Comparison of ENCODE assay signal across 1 cellular context in genomic region chr2:215832791-215833190, GRCh38.
TF ChIP-seq lines count a peak whose summit lies in the region.

No MANE protein-coding gene starts in this region.

TF ChIP-seq in K562, 482 proteins besides CTCF, POLR2A, EP300 and RAD21 (continued from another document):
- TF ChIP-seq CBX3 (IDR thresholded peaks at IDR 0.05; ENCODE audit: borderline replicate concordance in 1 of 2, low read length in 2 of 2) (no peak), ZNF592 (IDR thresholded peaks at IDR 0.05) (no peak), TBP (optimal IDR thresholded peaks at IDR 0.05; ENCODE audit: low read depth, low read length) (no peak), ZNF311 (CRISPR knock-in tag; IDR thresholded peaks at IDR 0.05) (no peak), HBP1 (CRISPR knock-in tag; IDR thresholded peaks at IDR 0.05) (no peak), RUNX1 (IDR thresholded peaks at IDR 0.05; ENCODE audit: low read depth) (no peak), ZNF175 (CRISPR knock-in tag; IDR thresholded peaks at IDR 0.05; ENCODE audit: low read depth) (peak; percentile 14; the same call in 1 of the 2 replicates), SUPT5H (IDR thresholded peaks at IDR 0.05) (no peak), CEBPB (tag; IDR thresholded peaks at IDR 0.05) (peak; percentile 24; the same call in 1 of the 2 replicates), E2F3 (CRISPR knock-in tag; IDR thresholded peaks at IDR 0.05) (no peak), CXXC5 (CRISPR knock-in tag; IDR thresholded peaks at IDR 0.05) (0 out of 2 replicates have a peak, but pooled peaks have one; percentile 6), DMBX1 (CRISPR knock-in tag; IDR thresholded peaks at IDR 0.05; ENCODE audit: borderline replicate concordance) (peak; percentile 52), ZNF695 (CRISPR knock-in tag; IDR thresholded peaks at IDR 0.05) (no peak)
- TF ChIP-seq, protein P1, sequence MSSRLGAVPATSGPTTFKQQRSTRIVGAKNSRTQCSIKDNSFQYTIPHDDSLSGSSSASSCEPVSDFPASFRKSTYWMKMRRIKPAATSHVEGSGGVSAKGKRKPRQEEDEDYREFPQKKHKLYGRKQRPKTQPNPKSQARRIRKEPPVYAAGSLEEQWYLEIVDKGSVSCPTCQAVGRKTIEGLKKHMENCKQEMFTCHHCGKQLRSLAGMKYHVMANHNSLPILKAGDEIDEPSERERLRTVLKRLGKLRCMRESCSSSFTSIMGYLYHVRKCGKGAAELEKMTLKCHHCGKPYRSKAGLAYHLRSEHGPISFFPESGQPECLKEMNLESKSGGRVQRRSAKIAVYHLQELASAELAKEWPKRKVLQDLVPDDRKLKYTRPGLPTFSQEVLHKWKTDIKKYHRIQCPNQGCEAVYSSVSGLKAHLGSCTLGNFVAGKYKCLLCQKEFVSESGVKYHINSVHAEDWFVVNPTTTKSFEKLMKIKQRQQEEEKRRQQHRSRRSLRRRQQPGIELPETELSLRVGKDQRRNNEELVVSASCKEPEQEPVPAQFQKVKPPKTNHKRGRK (tag; IDR thresholded peaks at IDR 0.05): no peak
- TF ChIP-seq, protein P2, sequence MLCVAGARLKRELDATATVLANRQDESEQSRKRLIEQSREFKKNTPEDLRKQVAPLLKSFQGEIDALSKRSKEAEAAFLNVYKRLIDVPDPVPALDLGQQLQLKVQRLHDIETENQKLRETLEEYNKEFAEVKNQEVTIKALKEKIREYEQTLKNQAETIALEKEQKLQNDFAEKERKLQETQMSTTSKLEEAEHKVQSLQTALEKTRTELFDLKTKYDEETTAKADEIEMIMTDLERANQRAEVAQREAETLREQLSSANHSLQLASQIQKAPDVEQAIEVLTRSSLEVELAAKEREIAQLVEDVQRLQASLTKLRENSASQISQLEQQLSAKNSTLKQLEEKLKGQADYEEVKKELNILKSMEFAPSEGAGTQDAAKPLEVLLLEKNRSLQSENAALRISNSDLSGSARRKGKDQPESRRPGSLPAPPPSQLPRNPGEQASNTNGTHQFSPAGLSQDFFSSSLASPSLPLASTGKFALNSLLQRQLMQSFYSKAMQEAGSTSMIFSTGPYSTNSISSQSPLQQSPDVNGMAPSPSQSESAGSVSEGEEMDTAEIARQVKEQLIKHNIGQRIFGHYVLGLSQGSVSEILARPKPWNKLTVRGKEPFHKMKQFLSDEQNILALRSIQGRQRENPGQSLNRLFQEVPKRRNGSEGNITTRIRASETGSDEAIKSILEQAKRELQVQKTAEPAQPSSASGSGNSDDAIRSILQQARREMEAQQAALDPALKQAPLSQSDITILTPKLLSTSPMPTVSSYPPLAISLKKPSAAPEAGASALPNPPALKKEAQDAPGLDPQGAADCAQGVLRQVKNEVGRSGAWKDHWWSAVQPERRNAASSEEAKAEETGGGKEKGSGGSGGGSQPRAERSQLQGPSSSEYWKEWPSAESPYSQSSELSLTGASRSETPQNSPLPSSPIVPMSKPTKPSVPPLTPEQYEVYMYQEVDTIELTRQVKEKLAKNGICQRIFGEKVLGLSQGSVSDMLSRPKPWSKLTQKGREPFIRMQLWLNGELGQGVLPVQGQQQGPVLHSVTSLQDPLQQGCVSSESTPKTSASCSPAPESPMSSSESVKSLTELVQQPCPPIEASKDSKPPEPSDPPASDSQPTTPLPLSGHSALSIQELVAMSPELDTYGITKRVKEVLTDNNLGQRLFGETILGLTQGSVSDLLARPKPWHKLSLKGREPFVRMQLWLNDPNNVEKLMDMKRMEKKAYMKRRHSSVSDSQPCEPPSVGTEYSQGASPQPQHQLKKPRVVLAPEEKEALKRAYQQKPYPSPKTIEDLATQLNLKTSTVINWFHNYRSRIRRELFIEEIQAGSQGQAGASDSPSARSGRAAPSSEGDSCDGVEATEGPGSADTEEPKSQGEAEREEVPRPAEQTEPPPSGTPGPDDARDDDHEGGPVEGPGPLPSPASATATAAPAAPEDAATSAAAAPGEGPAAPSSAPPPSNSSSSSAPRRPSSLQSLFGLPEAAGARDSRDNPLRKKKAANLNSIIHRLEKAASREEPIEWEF (CRISPR knock-in tag; IDR thresholded peaks at IDR 0.05): no peak
- TF ChIP-seq, protein P3, sequence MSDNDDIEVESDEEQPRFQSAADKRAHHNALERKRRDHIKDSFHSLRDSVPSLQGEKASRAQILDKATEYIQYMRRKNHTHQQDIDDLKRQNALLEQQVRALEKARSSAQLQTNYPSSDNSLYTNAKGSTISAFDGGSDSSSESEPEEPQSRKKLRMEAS (CRISPR knock-in tag; IDR thresholded peaks at IDR 0.05): no peak
- TF ChIP-seq, protein P4, sequence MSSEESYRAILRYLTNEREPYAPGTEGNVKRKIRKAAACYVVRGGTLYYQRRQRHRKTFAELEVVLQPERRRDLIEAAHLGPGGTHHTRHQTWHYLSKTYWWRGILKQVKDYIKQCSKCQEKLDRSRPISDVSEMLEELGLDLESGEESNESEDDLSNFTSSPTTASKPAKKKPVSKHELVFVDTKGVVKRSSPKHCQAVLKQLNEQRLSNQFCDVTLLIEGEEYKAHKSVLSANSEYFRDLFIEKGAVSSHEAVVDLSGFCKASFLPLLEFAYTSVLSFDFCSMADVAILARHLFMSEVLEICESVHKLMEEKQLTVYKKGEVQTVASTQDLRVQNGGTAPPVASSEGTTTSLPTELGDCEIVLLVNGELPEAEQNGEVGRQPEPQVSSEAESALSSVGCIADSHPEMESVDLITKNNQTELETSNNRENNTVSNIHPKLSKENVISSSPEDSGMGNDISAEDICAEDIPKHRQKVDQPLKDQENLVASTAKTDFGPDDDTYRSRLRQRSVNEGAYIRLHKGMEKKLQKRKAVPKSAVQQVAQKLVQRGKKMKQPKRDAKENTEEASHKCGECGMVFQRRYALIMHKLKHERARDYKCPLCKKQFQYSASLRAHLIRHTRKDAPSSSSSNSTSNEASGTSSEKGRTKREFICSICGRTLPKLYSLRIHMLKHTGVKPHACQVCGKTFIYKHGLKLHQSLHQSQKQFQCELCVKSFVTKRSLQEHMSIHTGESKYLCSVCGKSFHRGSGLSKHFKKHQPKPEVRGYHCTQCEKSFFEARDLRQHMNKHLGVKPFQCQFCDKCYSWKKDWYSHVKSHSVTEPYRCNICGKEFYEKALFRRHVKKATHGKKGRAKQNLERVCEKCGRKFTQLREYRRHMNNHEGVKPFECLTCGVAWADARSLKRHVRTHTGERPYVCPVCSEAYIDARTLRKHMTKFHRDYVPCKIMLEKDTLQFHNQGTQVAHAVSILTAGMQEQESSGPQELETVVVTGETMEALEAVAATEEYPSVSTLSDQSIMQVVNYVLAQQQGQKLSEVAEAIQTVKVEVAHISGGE (CRISPR knock-in tag; IDR thresholded peaks at IDR 0.05): no peak
